ENCODE assay signal across 1 cellular context in the genomic region with DNA sequence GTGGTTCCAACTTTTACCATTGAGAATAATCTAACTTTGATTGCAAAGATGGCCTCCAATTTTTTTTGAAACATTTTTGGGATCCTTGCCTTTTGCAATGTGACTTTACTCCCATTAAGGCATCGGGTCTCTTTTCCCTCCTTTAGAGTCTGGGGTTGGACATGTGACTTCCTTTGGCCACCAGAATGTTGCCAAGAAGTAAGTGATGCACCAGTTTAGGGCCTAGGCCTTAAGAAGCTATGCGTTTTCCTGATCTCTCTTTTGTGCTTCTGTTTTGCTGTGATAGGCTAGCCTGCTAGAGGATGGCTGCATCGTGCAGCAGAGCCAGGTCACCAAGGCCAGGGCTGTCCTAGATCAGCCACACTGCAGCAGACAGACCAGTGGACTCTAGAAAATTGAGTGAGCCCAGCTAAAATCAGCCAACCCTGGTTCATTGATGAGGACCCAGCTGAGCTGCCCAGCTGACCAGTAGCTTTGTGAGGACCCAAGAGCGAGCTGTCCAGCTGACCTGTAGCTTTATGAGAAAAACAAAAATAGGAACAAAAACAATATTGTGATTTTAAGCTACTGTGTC.
TF ChIP-seq lines count a peak whose summit lies in the region.

No MANE protein-coding gene starts in this region.

TF ChIP-seq in HEK293, 187 proteins besides CTCF, POLR2A, EP300 and RAD21 (continued from another document):
- TF ChIP-seq, protein P1, sequence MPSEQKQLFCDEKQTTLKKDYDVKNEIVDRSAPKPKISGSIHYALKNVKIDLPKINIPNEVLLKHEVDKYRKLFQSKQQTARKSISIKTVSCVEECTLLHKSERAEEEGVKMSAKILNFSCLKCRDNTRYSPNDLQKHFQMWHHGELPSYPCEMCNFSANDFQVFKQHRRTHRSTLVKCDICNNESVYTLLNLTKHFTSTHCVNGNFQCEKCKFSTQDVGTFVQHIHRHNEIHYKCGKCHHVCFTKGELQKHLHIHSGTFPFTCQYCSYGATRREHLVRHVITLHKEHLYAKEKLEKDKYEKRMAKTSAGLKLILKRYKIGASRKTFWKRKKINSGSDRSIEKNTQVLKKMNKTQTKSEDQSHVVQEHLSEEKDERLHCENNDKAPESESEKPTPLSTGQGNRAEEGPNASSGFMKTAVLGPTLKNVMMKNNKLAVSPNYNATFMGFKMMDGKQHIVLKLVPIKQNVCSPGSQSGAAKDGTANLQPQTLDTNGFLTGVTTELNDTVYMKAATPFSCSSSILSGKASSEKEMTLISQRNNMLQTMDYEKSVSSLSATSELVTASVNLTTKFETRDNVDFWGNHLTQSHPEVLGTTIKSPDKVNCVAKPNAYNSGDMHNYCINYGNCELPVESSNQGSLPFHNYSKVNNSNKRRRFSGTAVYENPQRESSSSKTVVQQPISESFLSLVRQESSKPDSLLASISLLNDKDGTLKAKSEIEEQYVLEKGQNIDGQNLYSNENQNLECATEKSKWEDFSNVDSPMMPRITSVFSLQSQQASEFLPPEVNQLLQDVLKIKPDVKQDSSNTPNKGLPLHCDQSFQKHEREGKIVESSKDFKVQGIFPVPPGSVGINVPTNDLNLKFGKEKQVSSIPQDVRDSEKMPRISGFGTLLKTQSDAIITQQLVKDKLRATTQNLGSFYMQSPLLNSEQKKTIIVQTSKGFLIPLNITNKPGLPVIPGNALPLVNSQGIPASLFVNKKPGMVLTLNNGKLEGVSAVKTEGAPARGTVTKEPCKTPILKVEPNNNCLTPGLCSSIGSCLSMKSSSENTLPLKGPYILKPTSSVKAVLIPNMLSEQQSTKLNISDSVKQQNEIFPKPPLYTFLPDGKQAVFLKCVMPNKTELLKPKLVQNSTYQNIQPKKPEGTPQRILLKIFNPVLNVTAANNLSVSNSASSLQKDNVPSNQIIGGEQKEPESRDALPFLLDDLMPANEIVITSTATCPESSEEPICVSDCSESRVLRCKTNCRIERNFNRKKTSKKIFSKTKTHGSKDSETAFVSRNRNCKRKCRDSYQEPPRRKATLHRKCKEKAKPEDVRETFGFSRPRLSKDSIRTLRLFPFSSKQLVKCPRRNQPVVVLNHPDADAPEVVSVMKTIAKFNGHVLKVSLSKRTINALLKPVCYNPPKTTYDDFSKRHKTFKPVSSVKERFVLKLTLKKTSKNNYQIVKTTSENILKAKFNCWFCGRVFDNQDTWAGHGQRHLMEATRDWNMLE (tag by site-specific recombination; conservative IDR thresholded peaks at IDR 0.05; ENCODE audit: low read depth) = no peak
- no peak for TF ChIP-seq MZF1 (tag by site-specific recombination; IDR thresholded peaks at IDR 0.05; ENCODE audit: borderline replicate concordance)
- no peak for TF ChIP-seq SCRT2 (tag by site-specific recombination; IDR thresholded peaks at IDR 0.05)
- TF ChIP-seq ZNF366 (tag by site-specific recombination; conservative IDR thresholded peaks at IDR 0.05) = no peak
- TF ChIP-seq ZNF843 (tag by site-specific recombination; IDR thresholded peaks at IDR 0.05) = no peak
- TF ChIP-seq, protein P2, sequence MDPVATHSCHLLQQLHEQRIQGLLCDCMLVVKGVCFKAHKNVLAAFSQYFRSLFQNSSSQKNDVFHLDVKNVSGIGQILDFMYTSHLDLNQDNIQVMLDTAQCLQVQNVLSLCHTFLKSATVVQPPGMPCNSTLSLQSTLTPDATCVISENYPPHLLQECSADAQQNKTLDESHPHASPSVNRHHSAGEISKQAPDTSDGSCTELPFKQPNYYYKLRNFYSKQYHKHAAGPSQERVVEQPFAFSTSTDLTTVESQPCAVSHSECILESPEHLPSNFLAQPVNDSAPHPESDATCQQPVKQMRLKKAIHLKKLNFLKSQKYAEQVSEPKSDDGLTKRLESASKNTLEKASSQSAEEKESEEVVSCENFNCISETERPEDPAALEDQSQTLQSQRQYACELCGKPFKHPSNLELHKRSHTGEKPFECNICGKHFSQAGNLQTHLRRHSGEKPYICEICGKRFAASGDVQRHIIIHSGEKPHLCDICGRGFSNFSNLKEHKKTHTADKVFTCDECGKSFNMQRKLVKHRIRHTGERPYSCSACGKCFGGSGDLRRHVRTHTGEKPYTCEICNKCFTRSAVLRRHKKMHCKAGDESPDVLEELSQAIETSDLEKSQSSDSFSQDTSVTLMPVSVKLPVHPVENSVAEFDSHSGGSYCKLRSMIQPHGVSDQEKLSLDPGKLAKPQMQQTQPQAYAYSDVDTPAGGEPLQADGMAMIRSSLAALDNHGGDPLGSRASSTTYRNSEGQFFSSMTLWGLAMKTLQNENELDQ (tag by site-specific recombination; IDR thresholded peaks at IDR 0.05; ENCODE audit: low read depth) = no peak
